ENCODE assay signal across 1 cellular context in the genomic region with DNA sequence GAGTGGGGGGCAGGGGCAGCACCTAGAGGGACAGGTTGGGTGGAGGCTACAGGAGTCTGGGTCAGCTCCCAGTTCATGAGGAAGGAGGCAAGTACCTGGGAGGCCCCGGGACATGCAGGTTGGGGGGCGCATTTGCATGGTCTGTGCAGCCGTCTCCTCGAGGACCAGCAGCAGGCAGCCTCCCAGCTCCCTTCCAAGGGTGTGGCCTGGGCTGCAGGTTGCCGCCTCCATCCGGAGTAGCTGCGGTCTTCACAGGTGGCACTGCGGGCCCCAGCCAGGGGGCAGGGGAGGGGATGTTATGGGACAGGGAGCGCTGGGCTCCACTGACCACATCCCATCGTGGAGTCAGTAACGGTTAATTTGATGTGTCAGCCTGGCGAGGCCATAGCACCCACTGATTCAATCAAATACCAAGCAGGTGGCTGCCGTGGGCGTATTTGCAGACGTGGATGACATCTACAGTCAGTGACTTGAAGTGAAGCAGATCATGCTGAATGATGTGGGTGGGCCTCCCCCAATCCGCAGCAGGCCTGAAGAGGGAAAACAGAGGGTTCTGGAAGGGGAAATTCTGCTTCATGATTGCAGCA.
TF ChIP-seq lines count a peak whose summit lies in the region.

No MANE protein-coding gene starts in this region.

TF ChIP-seq in IMR-90, 13 proteins besides CTCF, POLR2A, EP300 and RAD21 (continued from another document):
- TF ChIP-seq, protein P1, sequence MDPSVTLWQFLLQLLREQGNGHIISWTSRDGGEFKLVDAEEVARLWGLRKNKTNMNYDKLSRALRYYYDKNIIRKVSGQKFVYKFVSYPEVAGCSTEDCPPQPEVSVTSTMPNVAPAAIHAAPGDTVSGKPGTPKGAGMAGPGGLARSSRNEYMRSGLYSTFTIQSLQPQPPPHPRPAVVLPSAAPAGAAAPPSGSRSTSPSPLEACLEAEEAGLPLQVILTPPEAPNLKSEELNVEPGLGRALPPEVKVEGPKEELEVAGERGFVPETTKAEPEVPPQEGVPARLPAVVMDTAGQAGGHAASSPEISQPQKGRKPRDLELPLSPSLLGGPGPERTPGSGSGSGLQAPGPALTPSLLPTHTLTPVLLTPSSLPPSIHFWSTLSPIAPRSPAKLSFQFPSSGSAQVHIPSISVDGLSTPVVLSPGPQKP (IDR thresholded peaks at IDR 0.05; ENCODE audit: borderline replicate concordance, low read depth, low read length) = no peak
- TF ChIP-seq RCOR1 (IDR thresholded peaks at IDR 0.05; ENCODE audit: insufficient replicate concordance, low read length) = no peak
- TF ChIP-seq, protein P2, sequence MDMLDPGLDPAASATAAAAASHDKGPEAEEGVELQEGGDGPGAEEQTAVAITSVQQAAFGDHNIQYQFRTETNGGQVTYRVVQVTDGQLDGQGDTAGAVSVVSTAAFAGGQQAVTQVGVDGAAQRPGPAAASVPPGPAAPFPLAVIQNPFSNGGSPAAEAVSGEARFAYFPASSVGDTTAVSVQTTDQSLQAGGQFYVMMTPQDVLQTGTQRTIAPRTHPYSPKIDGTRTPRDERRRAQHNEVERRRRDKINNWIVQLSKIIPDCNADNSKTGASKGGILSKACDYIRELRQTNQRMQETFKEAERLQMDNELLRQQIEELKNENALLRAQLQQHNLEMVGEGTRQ (IDR thresholded peaks at IDR 0.05; ENCODE audit: low read depth, low read length) = no peak
